Comparison of ENCODE assay signal across 19 cellular contexts in genomic region chr9:93235278-93235960, GRCh38. TPM values are rescaled to one million over a fixed set of nuclear protein-coding genes. Genes with fewer than 3 reads are reported as not detected.
"Had no signal": no experiment of that assay in that cellular context is flagged by ENCODE, and none has a peak within 500 bp of the region (broad histone marks: within the 10 kb centered on the region; RNA-seq: fewer than 3 reads in every experiment).

No MANE protein-coding gene starts in this region.

- H3K4me3 ChIP-seq: adrenal gland, psoas muscle, thoracic aorta, uterus had no signal

- ATAC-seq: naive thymus-derived CD4-positive, alpha-beta T cell had no signal

- H3K27ac ChIP-seq: epithelial cell of prostate, psoas muscle, thoracic aorta, uterus had no signal

- H3K36me3 ChIP-seq: adrenal gland, thoracic aorta, uterus had no signal

- H3K9me3 Mint-ChIP-seq: activated T-helper 2 cell treated with anti-CD3 and anti-CD28 coated beads, Interferon-gamma antibody, Interleukin-2, Interleukin-4, amounts not matched to agents 10 μg/mL and 5 μg/mL and 100 μg/mL, durations not matched to agents 14 hours and 24 hours and 36 hours had no signal

- H3K36me3 Mint-ChIP-seq: activated naive CD4-positive, alpha-beta T cell treated with anti-CD3 and anti-CD28 coated beads, Interleukin-2, amount 10 ng/mL, durations not matched to agents 7 days and 5 days had no signal

- H3K27ac Mint-ChIP-seq: activated CD4-positive, alpha-beta T cell treated with anti-CD3 and anti-CD28 coated beads, Interleukin-2, amount 10 ng/mL, durations not matched to agents 7 days and 5 days; activated naive CD4-positive, alpha-beta T cell treated with anti-CD3 and anti-CD28 coated beads, Interleukin-2, amount 10 ng/mL, durations not matched to agents 7 days and 5 days; activated T-helper 2 cell treated with anti-CD3 and anti-CD28 coated beads, Interferon-gamma antibody, Interleukin-2, Interleukin-4, amounts not matched to agents 10 μg/mL and 5 μg/mL and 100 μg/mL, durations not matched to agents 14 hours and 24 hours and 36 hours; naive thymus-derived CD4-positive, alpha-beta T cell; stimulated activated naive CD8-positive, alpha-beta T cell treated with anti-CD3 and anti-CD28 coated beads, Interleukin-15, amount 100 ng/mL, for 72 hours; T-helper 1 cell treated with Interleukin-12 subunit alpha and Interleukin-12 subunit beta and Interleukin-4 antibody, amounts not matched to agents 30 μg/mL and 1 μg/mL, for 36 hours had no signal

- H3K4me1 ChIP-seq: adrenal gland, psoas muscle, uterus had no signal

- H3K27me3 ChIP-seq: adrenal gland, uterus had no signal

- H3K4me3 Mint-ChIP-seq: activated CD4-positive, alpha-beta T cell treated with anti-CD3 and anti-CD28 coated beads, Interleukin-2, amount 10 ng/mL, durations not matched to agents 7 days and 5 days; activated naive CD4-positive, alpha-beta T cell treated with anti-CD3 and anti-CD28 coated beads, Interleukin-2, amount 10 ng/mL, durations not matched to agents 7 days and 5 days; naive thymus-derived CD4-positive, alpha-beta T cell; stimulated activated naive CD8-positive, alpha-beta T cell treated with anti-CD3 and anti-CD28 coated beads, Interleukin-15, amount 100 ng/mL, for 72 hours; T-helper 1 cell treated with Interleukin-12 subunit alpha and Interleukin-12 subunit beta and Interleukin-4 antibody, amounts not matched to agents 30 μg/mL and 1 μg/mL, for 36 hours had no signal

- H3K9me3 ChIP-seq: adrenal gland, psoas muscle, thoracic aorta, uterus had no signal

- DNase-seq: activated CD4-positive, alpha-beta T cell treated with anti-CD3 and anti-CD28 coated beads, Interleukin-2, amount 10 ng/mL, durations not matched to agents 7 days and 5 days; activated CD4-positive, CD25-positive, alpha-beta regulatory T cell; activated naive CD4-positive, alpha-beta T cell treated with anti-CD3 and anti-CD28 coated beads, Interleukin-2, amount 10 ng/mL, durations not matched to agents 7 days and 5 days; activated T-cell treated with anti-CD3 and anti-CD28 coated beads for 4 hours; adrenal gland; central memory CD4-positive, alpha-beta T cell; cortex of kidney; effector CD8-positive, alpha-beta T cell; naive thymus-derived CD4-positive, alpha-beta T cell; occipital lobe; stimulated activated CD4-positive, alpha-beta T cell treated with anti-CD3 and anti-CD28 coated beads, Interleukin-4, amount 100 ng/mL, for 4 hours; stimulated activated naive CD8-positive, alpha-beta T cell treated with anti-CD3 and anti-CD28 coated beads, Interleukin-15, amount 100 ng/mL, for 72 hours; uterus had no signal

RNA-seq across cellular contexts. Expression of gene WNK2, which starts 51.5 kb away (rescaled TPM):
- total RNA-seq: activated CD4-positive, alpha-beta T cell treated with anti-CD3 and anti-CD28 coated beads, Interleukin-2, amount 10 ng/mL, durations not matched to agents 7 days and 5 days; lung microvascular endothelial cell had no signal
- polyA plus RNA-seq: naive thymus-derived CD4-positive, alpha-beta T cell had no signal
